ENCODE assay signal across 14 cellular contexts in the genomic region with DNA sequence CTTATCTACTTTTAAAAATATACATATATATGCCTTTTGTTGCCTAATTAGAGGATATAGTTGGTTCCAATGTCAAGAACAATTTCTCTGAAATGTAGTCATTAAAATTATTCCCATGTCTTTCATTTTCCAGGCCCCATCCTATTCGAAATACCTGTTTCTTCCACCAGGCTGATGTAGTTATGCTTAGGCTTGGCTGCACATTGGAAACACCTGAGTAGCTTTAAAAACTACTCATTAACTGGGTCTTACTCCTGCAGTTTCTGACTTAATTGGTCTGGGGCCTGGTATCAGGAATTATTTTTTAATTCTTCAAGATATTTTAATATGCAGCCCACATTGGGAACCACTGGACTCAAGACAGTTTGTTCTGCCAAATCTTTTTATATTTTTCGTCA. TPM values are rescaled to one million over a fixed set of nuclear protein-coding genes. Genes with fewer than 3 reads are reported as not detected.
A peak's percentile ranks its signal among the peaks of the same experiment; 100 is the strongest.
DNase-seq lines count a peak whose midpoint lies in the region; ATAC-seq and TF ChIP-seq lines count a peak whose summit lies in the region.
"Had no signal": no experiment of that assay in that cellular context is flagged by ENCODE, and none has a peak within 500 bp of the region (broad histone marks: within the 10 kb centered on the region; RNA-seq: fewer than 3 reads in every experiment).

No MANE protein-coding gene starts in this region.

- H3K4me1 ChIP-seq in CD4-positive, CD25-positive, alpha-beta regulatory T cell (ENCODE audit: control insufficient read depth, insufficient read depth, low read length, poor library complexity, severe bottlenecking), result peaks cover 89% of the 10 kb centered on the region
- H3K4me1 ChIP-seq in Loucy (ENCODE audit: insufficient read depth, low read length, poor library complexity, severe bottlenecking), result peaks cover 98% of the 10 kb centered on the region
- H3K4me1 ChIP-seq in effector memory CD4-positive, alpha-beta T cell (ENCODE audit: control insufficient read depth, insufficient read depth, low read length, poor library complexity, severe bottlenecking), result peaks cover 75% of the 10 kb centered on the region
- H3K4me1 ChIP-seq in osteoblast (ENCODE audit: insufficient read depth, low read length), result peaks cover 64% of the 10 kb centered on the region
- H3K4me1 ChIP-seq: colonic mucosa had no signal

- H3K9ac ChIP-seq in Loucy (ENCODE audit: low read depth, low read length, poor library complexity, severe bottlenecking), result no peak overlapping the region

- peak overlapping the region; percentile 13 for H3K4me3 ChIP-seq in CD4-positive, CD25-positive, alpha-beta regulatory T cell (ENCODE audit: low read depth, low read length)
- H3K4me3 ChIP-seq in Loucy (ENCODE audit: low read length, poor library complexity, severe bottlenecking), result no peak overlapping the region
- H3K4me3 ChIP-seq in effector memory CD4-positive, alpha-beta T cell (ENCODE audit: insufficient read depth, low read depth, low read length, poor library complexity, severe bottlenecking), result no peak overlapping the region
- H3K4me3 ChIP-seq in osteoblast (ENCODE audit: insufficient read depth, low read length), result no peak overlapping the region
- H3K4me3 ChIP-seq: colonic mucosa had no signal

- H3K9me3 Mint-ChIP-seq in CD4-positive, CD25-positive, alpha-beta regulatory T cell, result no peaks in the 10 kb centered on the region

- H3K27ac ChIP-seq in CD4-positive, CD25-positive, alpha-beta regulatory T cell (ENCODE audit: insufficient read depth, low read length, poor library complexity, severe bottlenecking), result peak overlapping the region; percentile 58
- H3K27ac ChIP-seq in effector memory CD4-positive, alpha-beta T cell (ENCODE audit: insufficient read depth, low read length, poor library complexity, severe bottlenecking), result peak overlapping the region; percentile 90
- H3K27ac ChIP-seq in osteoblast (ENCODE audit: low read depth, low read length), result peak overlapping the region; percentile 88
- H3K27ac ChIP-seq: foreskin keratinocyte, WERI-Rb-1 had no signal

- H3K9me2 ChIP-seq in Loucy (replicated peaks; ENCODE audit: low read depth, low read length), result no peaks in the 10 kb centered on the region

- H3K79me2 ChIP-seq in Loucy (ENCODE audit: insufficient read depth, low read length), result peaks cover 70% of the 10 kb centered on the region
- peaks cover 33% of the 10 kb centered on the region for H3K79me2 ChIP-seq in osteoblast (ENCODE audit: insufficient read depth, low read length)

- no peak for ATAC-seq in CD4-positive, CD25-positive, alpha-beta regulatory T cell (ENCODE audit: low read depth in 2 of 2)
- ATAC-seq: left colon had no signal

- TF ChIP-seq CTCF in Loucy (conservative IDR thresholded peaks at IDR 0.05; ENCODE audit: low read length), result no peak
- no peak for TF ChIP-seq CTCF in osteoblast (IDR thresholded peaks at IDR 0.05; ENCODE audit: extremely low read depth, low read depth, low read length)

- H2AFZ ChIP-seq in Loucy (ENCODE audit: low read length), result no peak overlapping the region
- H2AFZ ChIP-seq in osteoblast (ENCODE audit: low read length), result no peak overlapping the region

- H3K4me2 ChIP-seq in Loucy (ENCODE audit: low read depth, low read length, poor library complexity, severe bottlenecking) (peak overlapping the region; percentile 31), osteoblast (ENCODE audit: insufficient read depth, low read length) (peak overlapping the region; percentile 76)

- peaks cover 35% of the 10 kb centered on the region for H3F3A ChIP-seq in Loucy (ENCODE audit: low read depth)

- H3K36me3 Mint-ChIP-seq in CD4-positive, CD25-positive, alpha-beta regulatory T cell, result peaks cover 34% of the 10 kb centered on the region

- H3K36me3 ChIP-seq in CD4-positive, CD25-positive, alpha-beta regulatory T cell (ENCODE audit: control insufficient read depth, insufficient read depth, low read length), result peaks cover 23% of the 10 kb centered on the region
- H3K36me3 ChIP-seq in Loucy (ENCODE audit: insufficient read depth, low read length) (peaks cover 49% of the 10 kb centered on the region), osteoblast (ENCODE audit: insufficient read depth, low read length) (peaks cover 37% of the 10 kb centered on the region)
- H3K36me3 ChIP-seq in effector memory CD4-positive, alpha-beta T cell (ENCODE audit: control insufficient read depth, insufficient read depth, low read length), result peaks cover 8% of the 10 kb centered on the region
- H3K36me3 ChIP-seq: colonic mucosa, WERI-Rb-1 had no signal

- peak overlapping the region in 1 of 4 donors; percentile 56 for H3K4me3 Mint-ChIP-seq in CD4-positive, CD25-positive, alpha-beta regulatory T cell

- no peaks in the 10 kb centered on the region for H3K9me3 ChIP-seq in CD4-positive, CD25-positive, alpha-beta regulatory T cell (ENCODE audit: control insufficient read depth in 2 of 2, low read length in 2 of 2)
- H3K9me3 ChIP-seq in Loucy (ENCODE audit: insufficient read depth, low read depth, low read length), result no peaks in the 10 kb centered on the region
- no peaks in the 10 kb centered on the region for H3K9me3 ChIP-seq in effector memory CD4-positive, alpha-beta T cell (ENCODE audit: control insufficient read depth, low read length)
- H3K9me3 ChIP-seq in osteoblast (ENCODE audit: low read depth, low read length), result no peaks in the 10 kb centered on the region
- H3K9me3 ChIP-seq: colonic mucosa had no signal

- no peaks in the 10 kb centered on the region for H3K27me3 ChIP-seq in CD4-positive, CD25-positive, alpha-beta regulatory T cell (ENCODE audit: control insufficient read depth, insufficient read depth, low read length)
- H3K27me3 ChIP-seq in Loucy (ENCODE audit: insufficient read depth, low read length, poor library complexity, severe bottlenecking) (no peaks in the 10 kb centered on the region), osteoblast (ENCODE audit: insufficient read depth, low read length) (no peaks in the 10 kb centered on the region)
- H3K27me3 ChIP-seq in effector memory CD4-positive, alpha-beta T cell (replicated peaks; ENCODE audit: control insufficient read depth, insufficient read depth, low read length, poor library complexity, severe bottlenecking), result no peaks in the 10 kb centered on the region
- H3K27me3 ChIP-seq: colonic mucosa, foreskin keratinocyte had no signal

- peaks cover 59 to 94% (median 82%) of the 10 kb centered on the region in 4 donors for H3K4me1 Mint-ChIP-seq in CD4-positive, CD25-positive, alpha-beta regulatory T cell

- H3K27ac Mint-ChIP-seq in CD4-positive, CD25-positive, alpha-beta regulatory T cell, result peak overlapping the region in 1 of 3 donors; percentile 85

- H4K20me1 ChIP-seq in Loucy (ENCODE audit: insufficient read depth, low read length, poor library complexity, severe bottlenecking), result no peaks in the 10 kb centered on the region
- H4K20me1 ChIP-seq in osteoblast (ENCODE audit: insufficient read depth, low read length), result peaks cover 4% of the 10 kb centered on the region

- no peaks in the 10 kb centered on the region for H3K27me3 Mint-ChIP-seq in CD4-positive, CD25-positive, alpha-beta regulatory T cell

- no peak for DNase-seq in CD4-positive, CD25-positive, alpha-beta regulatory T cell
- DNase-seq in effector memory CD4-positive, alpha-beta T cell, result no peak
- DNase-seq in osteoblast (ENCODE audit: insufficient read length, low spot score, missing footprints) (no peak), HuH-7 (ENCODE audit: low spot score) (no peak), NCI-H82 treated with DMSO at 0.1 percent for 48 hours (lab: John Stamatoyannopoulos, UW; ENCODE audit: unreplicated experiment) (no peak), middle frontal gyrus (ENCODE audit: extremely low spot score, low spot score) (no peak)
- no peak for DNase-seq in stimulated activated CD4-positive, alpha-beta T cell treated with anti-CD3 and anti-CD28 coated beads, Interleukin-2, amount 100 ng/mL, for 24 hours
- DNase-seq: colonic mucosa; left colon; SHP77 treated with DMSO at 0.1 percent for 48 hours; stimulated activated CD4-positive, alpha-beta T cell treated with anti-CD3 and anti-CD28 coated beads, Interleukin-2, amount 100 ng/mL, for 48 hours; WERI-Rb-1 had no signal

RNA-seq across cellular contexts. Expression of gene TGFBR2, which starts 53.7 kb away (rescaled TPM):
- total RNA-seq in CD4-positive, CD25-positive, alpha-beta regulatory T cell, result 57.4 TPM
- polyA plus RNA-seq in CD4-positive, CD25-positive, alpha-beta regulatory T cell, result 10 to 100 TPM; 35.8 to 92.6 (median 61.0) TPM
- total RNA-seq in osteoblast, result 118 and 162 TPM in 2 replicates
